Comparison of ENCODE assay signal across 8 cellular contexts in genomic region chr5:157252741-157253465, GRCh38. TPM values are rescaled to one million over a fixed set of nuclear protein-coding genes. Genes with fewer than 3 reads are reported as not detected.
A peak's percentile ranks its signal among the peaks of the same experiment; 100 is the strongest.
DNase-seq lines count a peak whose midpoint lies in the region; ATAC-seq and TF ChIP-seq lines count a peak whose summit lies in the region.

No MANE protein-coding gene starts in this region.

- TF ChIP-seq CTCF in left ventricle myocardium inferior (IDR thresholded peaks at IDR 0.05; ENCODE audit: borderline replicate concordance) (no peak), adrenal gland (IDR thresholded peaks at IDR 0.05) (no peak)

- ATAC-seq in Right ventricle myocardium superior (ENCODE audit: poor library complexity) (peak; percentile 37), HG03039 (IDR thresholded peaks at IDR 0.05; ENCODE audit: unreplicated experiment) (peak; percentile 90)

- peak overlapping the region; percentile 90 for H3K27ac Mint-ChIP-seq in stimulated activated naive CD8-positive, alpha-beta T cell treated with anti-CD3 and anti-CD28 coated beads, Interleukin-15, Interleukin-2, amounts not matched to agents 100 ng/mL and 50 ng/mL, for 24 hours

- no peak for DNase-seq in Right ventricle myocardium superior
- no peak for DNase-seq in left ventricle myocardium inferior
- DNase-seq in T-helper 22 cell (ENCODE audit: low read depth): peak; percentile 53
- peak; percentile 52 to 57 (median 52) for DNase-seq in effector memory CD4-positive, alpha-beta T cell
- DNase-seq in D341Med (ENCODE audit: low spot score): no peak
- DNase-seq in adrenal gland: no peak

- no peaks in the 10 kb centered on the region for H3K4me1 ChIP-seq in left ventricle myocardium inferior
- H3K4me1 ChIP-seq in effector memory CD4-positive, alpha-beta T cell (ENCODE audit: control insufficient read depth, insufficient read depth, low read length, poor library complexity, severe bottlenecking): peaks cover 79% of the 10 kb centered on the region
- no peaks in the 10 kb centered on the region for H3K4me1 ChIP-seq in adrenal gland (replicated peaks in 1 of 2)

- TF ChIP-seq POLR2A in adrenal gland (IDR thresholded peaks at IDR 0.05): no peak

- no peaks in the 10 kb centered on the region for H3K36me3 ChIP-seq in left ventricle myocardium inferior
- peaks cover 60% of the 10 kb centered on the region for H3K36me3 ChIP-seq in effector memory CD4-positive, alpha-beta T cell (ENCODE audit: control insufficient read depth, insufficient read depth, low read length)
- H3K36me3 ChIP-seq in adrenal gland (replicated peaks in 1 of 2): no peaks in the 10 kb centered on the region

- peak overlapping the region; percentile 53 for H3K4me3 Mint-ChIP-seq in stimulated activated naive CD8-positive, alpha-beta T cell treated with anti-CD3 and anti-CD28 coated beads, Interleukin-15, Interleukin-2, amounts not matched to agents 100 ng/mL and 50 ng/mL, for 24 hours

- peaks cover 88% of the 10 kb centered on the region for H3K36me3 Mint-ChIP-seq in stimulated activated naive CD8-positive, alpha-beta T cell treated with anti-CD3 and anti-CD28 coated beads, Interleukin-15, Interleukin-2, amounts not matched to agents 100 ng/mL and 50 ng/mL, for 24 hours (ENCODE audit: low read depth)

- H3K4me1 Mint-ChIP-seq in stimulated activated naive CD8-positive, alpha-beta T cell treated with anti-CD3 and anti-CD28 coated beads, Interleukin-15, Interleukin-2, amounts not matched to agents 100 ng/mL and 50 ng/mL, for 24 hours (ENCODE audit: low read depth): peaks cover 100% of the 10 kb centered on the region

- H3K27ac ChIP-seq in left ventricle myocardium inferior (replicated peaks) (no peak overlapping the region), adrenal gland (no peak overlapping the region)
- peak overlapping the region; percentile 62 for H3K27ac ChIP-seq in effector memory CD4-positive, alpha-beta T cell (ENCODE audit: insufficient read depth, low read length, poor library complexity, severe bottlenecking)

- no peaks in the 10 kb centered on the region for H3K9me3 Mint-ChIP-seq in stimulated activated naive CD8-positive, alpha-beta T cell treated with anti-CD3 and anti-CD28 coated beads, Interleukin-15, Interleukin-2, amounts not matched to agents 100 ng/mL and 50 ng/mL, for 24 hours

- no peaks in the 10 kb centered on the region for H3K27me3 Mint-ChIP-seq in stimulated activated naive CD8-positive, alpha-beta T cell treated with anti-CD3 and anti-CD28 coated beads, Interleukin-15, Interleukin-2, amounts not matched to agents 100 ng/mL and 50 ng/mL, for 24 hours

- H3K27me3 ChIP-seq in left ventricle myocardium inferior (ENCODE audit: low read depth) (peaks cover 4% of the 10 kb centered on the region), adrenal gland (no peaks in the 10 kb centered on the region)
- H3K27me3 ChIP-seq in effector memory CD4-positive, alpha-beta T cell (replicated peaks; ENCODE audit: control insufficient read depth, insufficient read depth, low read length, poor library complexity, severe bottlenecking): no peaks in the 10 kb centered on the region

- intact Hi-C loops in Right ventricle myocardium superior (cut with DNase I) (loop anchor here (5.0 kb wide), 1 partner anchor 59 kb away; no protein-coding TSS in a partner anchor), left ventricle myocardium inferior (cut with micrococcal nuclease) (loop anchor here (5.0 kb wide), 1 partner anchor 54 kb away; no protein-coding TSS in a partner anchor), adrenal gland (cut with DNase I) (no loop called here)

- 51 to 57% (median 55%) methylated on average over 4 of the region's 4 CpGs for WGBS in adrenal gland, 4 donors

- no peak overlapping the region for H3K4me3 ChIP-seq in left ventricle myocardium inferior
- no peak overlapping the region for H3K4me3 ChIP-seq in effector memory CD4-positive, alpha-beta T cell (ENCODE audit: insufficient read depth, low read depth, low read length, poor library complexity, severe bottlenecking)
- no peak overlapping the region for H3K4me3 ChIP-seq in adrenal gland

- no peaks in the 10 kb centered on the region for H3K9me3 ChIP-seq in left ventricle myocardium inferior (replicated peaks)
- no peaks in the 10 kb centered on the region for H3K9me3 ChIP-seq in effector memory CD4-positive, alpha-beta T cell (ENCODE audit: control insufficient read depth, low read length)
- H3K9me3 ChIP-seq in adrenal gland (replicated peaks in 1 of 3): no peaks in the 10 kb centered on the region

RNA-seq across cellular contexts. Expression of gene CYFIP2, which starts 13.0 kb away (rescaled TPM):
- total RNA-seq in Right ventricle myocardium superior (27.6 TPM), left ventricle myocardium inferior (28.2 TPM), adrenal gland (10 to 100 TPM; 24.8 to 74.3 (median 54.8) TPM)
- 10 to 100 TPM; 32.6 to 63.6 (median 45.0) TPM for polyA plus RNA-seq in adrenal gland

Comparison
In these comparisons a context has a peak if more than half of its experiments do, and no peak if none do; other contexts are left out.
1. DNase-seq: peak in T-helper 22 cell (single experiment) and effector memory CD4-positive, alpha-beta T cell (3 of 3); none in Right ventricle myocardium superior (single experiment), left ventricle myocardium inferior (single experiment), D341Med (single experiment) and adrenal gland (0 of 7).
2. intact Hi-C loops: an anchor here in Right ventricle myocardium superior (5.0 kb wide) and left ventricle myocardium inferior (5.0 kb wide); none called in adrenal gland.